Comparison of ENCODE assay signal across 11 cellular contexts in genomic region chr1:27571439-27572018, GRCh38. TPM values are rescaled to one million over a fixed set of nuclear protein-coding genes. Genes with fewer than 3 reads are reported as not detected.
DNase-seq lines count a peak whose midpoint lies in the region; ATAC-seq, FAIRE-seq and TF ChIP-seq lines count a peak whose summit lies in the region.
"Had no signal": no experiment of that assay in that cellular context is flagged by ENCODE, and none has a peak within 500 bp of the region (broad histone marks: within the 10 kb centered on the region; RNA-seq: fewer than 3 reads in every experiment).

No MANE protein-coding gene starts in this region.

- H3K36me3 ChIP-seq in BLaER1 treated with 17β-estradiol and CSF1 and Interleukin-3, amounts not matched to agents 10 nM and 100 nM = peaks cover 0 to 15% (median 0%) of the 10 kb centered on the region in 11 experiments; a peak in 6 of 22 replicates
- H3K36me3 ChIP-seq in heart right ventricle (peaks cover 0 to 4% (median 0%) of the 10 kb centered on the region in 9 donors), pancreas (no peaks in the 10 kb centered on the region)

- peak overlapping the region in 8 of 11 experiments; percentile 19 to 86 (median 50); a peak in 9 of 22 replicates for H3K27ac ChIP-seq in BLaER1 treated with 17β-estradiol and CSF1 and Interleukin-3, amounts not matched to agents 10 nM and 100 nM
- peak overlapping the region; percentile 65 to 98 (median 93) for H3K27ac ChIP-seq in heart right ventricle
- peak overlapping the region; percentile 64 to 75 (median 74) for H3K27ac ChIP-seq in pancreas
- H3K27ac ChIP-seq: VCaP had no signal

- DNase-seq in NCI-H2196 (lab: John Stamatoyannopoulos, UW; ENCODE audit: unreplicated experiment) (peak; percentile 23), heart right ventricle (peak in 1 of 2 donors; percentile 38), pancreas (peak; percentile 60 to 85 (median 74)), HEK293T (ENCODE audit: extremely low spot score) (no peak), SHP77 treated with DMSO at 0.1 percent for 48 hours (lab: John Stamatoyannopoulos, UW) (no peak), NCI-H146 (lab: John Stamatoyannopoulos, UW) (no peak)
- DNase-seq in activated T-cell treated with anti-CD3 and anti-CD28 coated beads, Interleukin-2, amount 50 U/mL, for 48 hours = no peak
- DNase-seq: CD8-positive, alpha-beta memory T cell had no signal

- ATAC-seq in heart right ventricle = no peak
- ATAC-seq in pancreas = peak in 2 of 4 donors; percentile 1 to 5
- ATAC-seq: activated naive CD4-positive, alpha-beta T cell treated with anti-CD3 and anti-CD28 coated beads, Interleukin-2, amount 50 U/mL, for 72 hours had no signal

- H3K4me1 ChIP-seq in BLaER1 treated with 17β-estradiol and CSF1 and Interleukin-3, amounts not matched to agents 10 nM and 100 nM = peaks cover 95 to 100% (median 99%) of the 10 kb centered on the region in 10 experiments
- H3K4me1 ChIP-seq in heart right ventricle = peaks cover 65 to 97% (median 92%) of the 10 kb centered on the region in 9 donors
- H3K4me1 ChIP-seq in pancreas = peaks cover 54 to 67% (median 64%) of the 10 kb centered on the region in 3 donors

- H3K4me2 ChIP-seq in BLaER1 treated with 17β-estradiol and CSF1 and Interleukin-3, amounts not matched to agents 10 nM and 100 nM = peak overlapping the region; percentile 60 to 98 (median 94)

- CTCF ChIA-PET in HEK293T (lab: Yijun Ruan, JAX) = interaction anchor here (1.3 to 7.0 kb wide), 2 partner anchors 16 to 19 kb away, joined by 3 to 50 read pairs; no protein-coding TSS in a partner anchor

- no peak for FAIRE-seq in pancreas (lab: Jason Lieb, UNC)

- intact Hi-C loops in heart right ventricle (cut with DNase I) = no loop called here
- intact Hi-C loops in pancreas (cut with DNase I) = no loop called here

- TF ChIP-seq CTCF in heart right ventricle (IDR thresholded peaks at IDR 0.05) = no peak
- TF ChIP-seq CTCF in pancreas (IDR thresholded peaks at IDR 0.05) = no peak

- POLR2A ChIA-PET in HEK293T (lab: Yijun Ruan, JAX) = no interaction called here

- no peak overlapping the region for H3K4me3 ChIP-seq in BLaER1 treated with 17β-estradiol and CSF1 and Interleukin-3, amounts not matched to agents 10 nM and 100 nM
- H3K4me3 ChIP-seq in heart right ventricle = peak overlapping the region in 2 of 10 donors; percentile 0 to 3
- no peak overlapping the region for H3K4me3 ChIP-seq in pancreas

- H4K20me1 ChIP-seq in BLaER1 treated with 17β-estradiol and CSF1 and Interleukin-3, amounts not matched to agents 10 nM and 100 nM = peaks cover 96 to 100% (median 98%) of the 10 kb centered on the region in 11 experiments

- no peaks in the 10 kb centered on the region for H3K27me3 ChIP-seq in BLaER1 treated with 17β-estradiol and CSF1 and Interleukin-3, amounts not matched to agents 10 nM and 100 nM
- H3K27me3 ChIP-seq in heart right ventricle (peaks cover 0 to 18% (median 0%) of the 10 kb centered on the region in 7 donors), pancreas (no peaks in the 10 kb centered on the region)

- WGBS in heart right ventricle, 2 donors = 9 to 14% methylated on average over 18 of the region's 18 CpGs
- 9 to 11% methylated on average over 16 to 18 of the region's 18 CpGs for WGBS in pancreas, 2 donors

- no peaks in the 10 kb centered on the region for H3K9me3 ChIP-seq in BLaER1 treated with 17β-estradiol and CSF1 and Interleukin-3, amounts not matched to agents 10 nM and 100 nM (replicated peaks in 1 of 11)
- H3K9me3 ChIP-seq in heart right ventricle (no peaks in the 10 kb centered on the region), pancreas (no peaks in the 10 kb centered on the region)

- H3K9ac ChIP-seq in BLaER1 treated with 17β-estradiol and CSF1 and Interleukin-3, amounts not matched to agents 10 nM and 100 nM = peak overlapping the region; percentile 7 to 80 (median 30); a peak in 16 of 22 replicates

TF ChIP-seq in HEK293T, 16 proteins besides CTCF, POLR2A, EP300 and RAD21:
- TF ChIP-seq FOXK2 (IDR thresholded peaks at IDR 0.05) (no peak), L3MBTL2 (conservative IDR thresholded peaks at IDR 0.05) (no peak), NFRKB (IDR thresholded peaks at IDR 0.05) (no peak), LEF1 (IDR thresholded peaks at IDR 0.05; ENCODE audit: borderline replicate concordance) (no peak), BHLHE40 (IDR thresholded peaks at IDR 0.05; ENCODE audit: borderline replicate concordance) (no peak)

RNA-seq across cellular contexts. Expression of gene AHDC1, which starts 32.4 kb away (rescaled TPM):
- total RNA-seq in heart right ventricle (10 to 100 TPM; 32.2 to 53.1 (median 42.9) TPM), pancreas (10 to 100 TPM; 10.4 to 22.4 (median 13.7) TPM)
- polyA plus RNA-seq in heart right ventricle (10 to 100 TPM; 17.0 to 33.7 TPM), pancreas (10 to 100 TPM; 16.3 to 27.5 TPM)

Comparison
In these comparisons a context has a peak if more than half of its experiments do, and no peak if none do; other contexts are left out.
1. DNase-seq: peak in NCI-H2196 (single experiment) and pancreas (6 of 6); none in HEK293T (single experiment), SHP77 treated with DMSO at 0.1 percent for 48 hours (single experiment), NCI-H146 (single experiment) and activated T-cell treated with anti-CD3 and anti-CD28 coated beads, Interleukin-2, amount 50 U/mL, for 48 hours (0 of 2).
2. Peak in every context shown above with its lines, with median percentiles within 50 percentile points of each other: H3K27ac ChIP-seq.